ENCODE assay signal across 27 cellular contexts in the genomic region with DNA sequence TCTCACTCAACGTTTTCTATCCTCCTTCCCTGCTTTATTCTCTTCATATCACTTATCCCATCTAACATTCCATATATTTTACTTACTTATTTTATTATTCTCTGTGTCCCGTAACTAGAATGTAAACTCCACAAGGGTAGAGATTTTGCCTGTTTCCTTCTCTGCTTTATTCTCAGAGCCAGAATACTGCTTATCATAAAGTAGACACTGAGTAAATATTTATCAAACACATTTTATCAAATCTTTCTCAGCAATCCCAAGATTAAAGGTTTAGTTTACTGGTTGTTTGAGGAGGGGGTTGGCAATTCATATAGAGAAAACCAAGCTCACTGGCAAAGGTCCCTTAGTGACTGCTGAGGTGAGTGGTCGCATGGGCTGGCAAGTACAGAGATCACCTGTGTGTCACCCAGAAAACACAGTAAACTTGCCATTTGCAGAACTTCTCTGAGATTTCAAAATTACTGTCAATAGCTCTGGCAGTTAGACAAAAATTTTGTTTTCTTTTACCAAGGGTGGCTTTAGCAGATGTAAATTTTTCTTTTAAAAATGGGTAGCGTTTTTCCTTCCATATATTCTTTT.
"Had no signal": no experiment of that assay in that cellular context is flagged by ENCODE, and none has a peak within 500 bp of the region (broad histone marks: within the 10 kb centered on the region; RNA-seq: fewer than 3 reads in every experiment).

No MANE protein-coding gene starts in this region.

- ATAC-seq: effector memory CD8-positive, alpha-beta T cell; esophagus mucosa; foreskin keratinocyte; gastrocnemius medialis; gastroesophageal sphincter; heart left ventricle had no signal

- FAIRE-seq: colon, endometrium, endothelial cell of umbilical vein, frontal cortex had no signal

- H3K27me3 ChIP-seq: colonic mucosa, dorsolateral prefrontal cortex, esophagus muscularis mucosa, esophagus squamous epithelium, gastrocnemius medialis, gastroesophageal sphincter, heart left ventricle had no signal

- H3K27ac ChIP-seq: colonic mucosa, coronary artery, dorsolateral prefrontal cortex, epithelial cell of prostate, esophagus muscularis mucosa, esophagus squamous epithelium, foreskin keratinocyte, gastrocnemius medialis, gastroesophageal sphincter, heart left ventricle had no signal

- H3K9me3 ChIP-seq: colonic mucosa, esophagus muscularis mucosa, esophagus squamous epithelium, gastrocnemius medialis, gastroesophageal sphincter, heart left ventricle had no signal

- H3K4me1 ChIP-seq: colonic mucosa, esophagus muscularis mucosa, esophagus squamous epithelium, foreskin keratinocyte, gastrocnemius medialis, gastroesophageal sphincter, heart left ventricle had no signal

- H3K36me3 ChIP-seq: colonic mucosa, esophagus muscularis mucosa, esophagus squamous epithelium, gastrocnemius medialis, gastroesophageal sphincter, heart left ventricle had no signal

- H3K4me3 ChIP-seq: colonic mucosa, coronary artery, dorsolateral prefrontal cortex, esophagus muscularis mucosa, esophagus squamous epithelium, gastrocnemius medialis, gastroesophageal sphincter, heart left ventricle had no signal

- DNase-seq: colonic mucosa; cortex of kidney; dermis blood vessel endothelial cell; dorsolateral prefrontal cortex; effector CD4-positive, alpha-beta T cell; effector CD8-positive, alpha-beta T cell; effector memory CD4-positive, alpha-beta T cell; effector memory CD8-positive, alpha-beta T cell; endodermal cell; erythroblast; esophagus squamous epithelium; foreskin fibroblast; foreskin keratinocyte; foreskin melanocyte; gastrocnemius medialis; glutamatergic neuron; head of caudate nucleus; heart left ventricle had no signal
